ENCODE assay signal across 11 cellular contexts in genomic region chr4:151324124-151324448, GRCh38. TPM values are rescaled to one million over a fixed set of nuclear protein-coding genes. Genes with fewer than 3 reads are reported as not detected.
DNase-seq lines count a peak whose midpoint lies in the region; ATAC-seq and TF ChIP-seq lines count a peak whose summit lies in the region.
"Had no signal": no experiment of that assay in that cellular context is flagged by ENCODE, and none has a peak within 500 bp of the region (broad histone marks: within the 10 kb centered on the region; RNA-seq: fewer than 3 reads in every experiment).

No MANE protein-coding gene starts in this region.

- ATAC-seq in gastrocnemius medialis (no peak), GM21786 (IDR thresholded peaks at IDR 0.05; ENCODE audit: unreplicated experiment) (no peak), HG03108 (IDR thresholded peaks at IDR 0.05; ENCODE audit: unreplicated experiment) (no peak)

- no peak for DNase-seq in HAP-1 (ENCODE audit: low spot score in 2 of 2)
- no peak for DNase-seq in ascending aorta (ENCODE audit: low spot score in 2 of 2)
- no peak for DNase-seq in gastrocnemius medialis
- DNase-seq in activated CD4-positive, alpha-beta T cell treated with anti-CD3 and anti-CD28 coated beads for 1 hour: no peak
- no peak for DNase-seq in ACHN
- DNase-seq: activated gamma-delta T cell, GF-D8 had no signal

- TF ChIP-seq CTCF in ascending aorta (IDR thresholded peaks at IDR 0.05) (no peak), gastrocnemius medialis (IDR thresholded peaks at IDR 0.05 in 4 of 5, conservative IDR thresholded peaks at IDR 0.05 in 1 of 5) (no peak)

- no peak for TF ChIP-seq POLR2A in gastrocnemius medialis (IDR thresholded peaks at IDR 0.05)

- H3K9me3 ChIP-seq in HAP-1 (no peaks in the 10 kb centered on the region), ascending aorta (no peaks in the 10 kb centered on the region), iPS-15b (ENCODE audit: control insufficient read depth, insufficient read depth, low read length) (no peaks in the 10 kb centered on the region), gastrocnemius medialis (no peaks in the 10 kb centered on the region)

- H3K36me3 ChIP-seq in HAP-1 (replicated peaks): no peaks in the 10 kb centered on the region; the same call in 1 of the 2 replicates
- H3K36me3 ChIP-seq in ascending aorta: no peaks in the 10 kb centered on the region
- no peaks in the 10 kb centered on the region for H3K36me3 ChIP-seq in iPS-15b (ENCODE audit: control insufficient read depth, insufficient read depth, low read length)
- H3K36me3 ChIP-seq in gastrocnemius medialis: no peaks in the 10 kb centered on the region

- no peaks in the 10 kb centered on the region for H3K27me3 ChIP-seq in HAP-1 (ENCODE audit: low read depth)
- no peaks in the 10 kb centered on the region for H3K27me3 ChIP-seq in ascending aorta
- H3K27me3 ChIP-seq in iPS-15b (ENCODE audit: control insufficient read depth, insufficient read depth, low read length): peaks cover 3% of the 10 kb centered on the region
- no peaks in the 10 kb centered on the region for H3K27me3 ChIP-seq in gastrocnemius medialis

- H3K4me3 ChIP-seq in HAP-1 (peak overlapping the region; percentile 44), ascending aorta (peak overlapping the region; percentile 82 to 85), iPS-15b (ENCODE audit: low read depth, low read length) (peak overlapping the region; percentile 86), gastrocnemius medialis (peak overlapping the region; percentile 72 to 96 (median 76))

- peak overlapping the region; percentile 92 for H3K27ac ChIP-seq in ascending aorta
- peak overlapping the region; percentile 84 to 94 (median 86) for H3K27ac ChIP-seq in gastrocnemius medialis

- peak overlapping the region; percentile 57 for H3K9ac ChIP-seq in iPS-15b (ENCODE audit: low read depth, low read length)

- intact Hi-C loops in ascending aorta (cut with DNase I): loop anchor here (2.0 to 5.0 kb wide), 3 partner anchors 83 to 227 kb away; partner anchors contain the start of genes FHIP1A and RPS3A
- intact Hi-C loops in gastrocnemius medialis (cut with DNase I; ENCODE audit: low total_unique reads): loop anchor here (10.0 kb wide), 2 partner anchors 159 to 309 kb away; partner anchors contain the start of gene LRBA

- H3K4me1 ChIP-seq in HAP-1 (peaks cover 24% of the 10 kb centered on the region), ascending aorta (peaks cover 0 to 3% of the 10 kb centered on the region in 2 donors), iPS-15b (ENCODE audit: control insufficient read depth, insufficient read depth, low read length) (peaks cover 15% of the 10 kb centered on the region), gastrocnemius medialis (peaks cover 25 to 36% of the 10 kb centered on the region in 2 donors)

- in situ Hi-C loops in HAP-1 (cut with MboI; ENCODE audit: low sequenced_read_pairs): no loop called here
- in situ Hi-C loops in gastrocnemius medialis (cut with MboI; ENCODE audit: low sequenced_read_pairs in 4 of 4): no loop called here
- in situ Hi-C loops in ACHN (cut with HindIII; ENCODE audit: low pct_ligation_motif_present, low pct_unique_long_range_greater_than_20kb, low sequenced_read_pairs): no loop called here

RNA-seq across cellular contexts. Expression of gene SH3D19, which starts 1.3 kb away (rescaled TPM):
- total RNA-seq in ascending aorta: 110 TPM
- total RNA-seq in gastrocnemius medialis: 10 to 100 TPM; 35.6 to 73.1 (median 50.5) TPM

RNA-seq across cellular contexts. Expression of gene PRSS48, which starts 47.1 kb away (rescaled TPM):
- total RNA-seq in ascending aorta: not detected
- not detected for total RNA-seq in gastrocnemius medialis
- total RNA-seq: lower leg skin had no signal
